13 cellular contexts compared by ENCODE assay signal in genomic region chr13:46731535-46731934, GRCh38.
DNase-seq lines count a peak whose midpoint lies in the region; ATAC-seq and TF ChIP-seq lines count a peak whose summit lies in the region.
"Had no signal": no experiment of that assay in that cellular context is flagged by ENCODE, and none has a peak within 500 bp of the region (broad histone marks: within the 10 kb centered on the region; RNA-seq: fewer than 3 reads in every experiment).

No MANE protein-coding gene starts in this region.

- no peak for TF ChIP-seq CTCF in activated CD8-positive, alpha-beta T cell treated with anti-CD3 and anti-CD28 coated beads for 36 hours (IDR thresholded peaks at IDR 0.05)
- no peak for TF ChIP-seq CTCF in endothelial cell (IDR thresholded peaks at IDR 0.05; ENCODE audit: unreplicated experiment)

- no peaks in the 10 kb centered on the region for H3K27me3 Mint-ChIP-seq in activated CD8-positive, alpha-beta T cell treated with anti-CD3 and anti-CD28 coated beads, Interleukin-2, amount 10 ng/mL, durations not matched to agents 7 days and 5 days (ENCODE audit: low read depth)
- H3K27me3 Mint-ChIP-seq in activated CD8-positive, alpha-beta T cell treated with anti-CD3 and anti-CD28 coated beads for 36 hours, result no peaks in the 10 kb centered on the region
- peaks cover 5% of the 10 kb centered on the region for H3K27me3 Mint-ChIP-seq in endothelial cell (ENCODE audit: unreplicated experiment)
- H3K27me3 Mint-ChIP-seq: B cell; CD4-positive, alpha-beta T cell had no signal

- no peak overlapping the region for H3K4me3 Mint-ChIP-seq in activated CD8-positive, alpha-beta T cell treated with anti-CD3 and anti-CD28 coated beads, Interleukin-2, amount 10 ng/mL, durations not matched to agents 7 days and 5 days
- H3K4me3 Mint-ChIP-seq in activated CD8-positive, alpha-beta T cell treated with anti-CD3 and anti-CD28 coated beads for 36 hours, result no peak overlapping the region
- peak overlapping the region; percentile 1 for H3K4me3 Mint-ChIP-seq in endothelial cell (ENCODE audit: unreplicated experiment)
- H3K4me3 Mint-ChIP-seq: B cell; CD4-positive, alpha-beta T cell; CD8-positive, alpha-beta T cell had no signal

- peaks cover 14% of the 10 kb centered on the region for H3K4me1 Mint-ChIP-seq in activated CD8-positive, alpha-beta T cell treated with anti-CD3 and anti-CD28 coated beads, Interleukin-2, amount 10 ng/mL, durations not matched to agents 7 days and 5 days (ENCODE audit: low read depth)
- H3K4me1 Mint-ChIP-seq in activated CD8-positive, alpha-beta T cell treated with anti-CD3 and anti-CD28 coated beads for 36 hours (ENCODE audit: low read depth), result peaks cover 3% of the 10 kb centered on the region
- H3K4me1 Mint-ChIP-seq in endothelial cell (ENCODE audit: unreplicated experiment), result no peaks in the 10 kb centered on the region
- H3K4me1 Mint-ChIP-seq: B cell had no signal

- peak overlapping the region; percentile 45 for H3K27ac Mint-ChIP-seq in activated CD8-positive, alpha-beta T cell treated with anti-CD3 and anti-CD28 coated beads, Interleukin-2, amount 10 ng/mL, durations not matched to agents 7 days and 5 days
- no peak overlapping the region for H3K27ac Mint-ChIP-seq in activated CD8-positive, alpha-beta T cell treated with anti-CD3 and anti-CD28 coated beads for 36 hours
- no peak overlapping the region for H3K27ac Mint-ChIP-seq in endothelial cell (ENCODE audit: unreplicated experiment)
- H3K27ac Mint-ChIP-seq: B cell; CD4-positive, alpha-beta T cell; CD8-positive, alpha-beta T cell had no signal

- DNase-seq in activated CD8-positive, alpha-beta T cell treated with anti-CD3 and anti-CD28 coated beads, Interleukin-2, amount 10 ng/mL, durations not matched to agents 7 days and 5 days, result no peak
- no peak for DNase-seq in activated CD8-positive, alpha-beta T cell treated with anti-CD3 and anti-CD28 coated beads for 36 hours
- no peak for DNase-seq in endothelial cell (ENCODE audit: low spot score)
- DNase-seq: AML-193; CD4-positive, alpha-beta T cell; CD8-positive, alpha-beta T cell; DMS79 treated with DMSO at 0.1 percent for 48 hours; GDM1 had no signal

- intact Hi-C loops in activated CD8-positive, alpha-beta T cell treated with anti-CD3 and anti-CD28 coated beads for 36 hours (cut with micrococcal nuclease), result no loop called here

- POLR2A ChIA-PET in activated CD8-positive, alpha-beta T cell treated with anti-CD3 and anti-CD28 coated beads, Interleukin-2, amount 10 ng/mL, durations not matched to agents 7 days and 5 days (lab: Charles Lee), result no interaction called here
- POLR2A ChIA-PET in activated CD8-positive, alpha-beta T cell treated with anti-CD3 and anti-CD28 coated beads for 36 hours (lab: Charles Lee), result no interaction called here

- ATAC-seq in activated CD8-positive, alpha-beta T cell treated with anti-CD3 and anti-CD28 coated beads, Interleukin-2, amount 10 ng/mL, durations not matched to agents 7 days and 5 days, result no peak
- ATAC-seq in activated CD8-positive, alpha-beta T cell treated with anti-CD3 and anti-CD28 coated beads for 36 hours, result no peak
- ATAC-seq in HG03139 (IDR thresholded peaks at IDR 0.05; ENCODE audit: unreplicated experiment), result no peak
- ATAC-seq in GM18519 (IDR thresholded peaks at IDR 0.05; ENCODE audit: low FRiP score, unreplicated experiment), result no peak
- ATAC-seq: A549; CD8-positive, alpha-beta T cell; GM12878 had no signal

- peaks cover 53% of the 10 kb centered on the region for H3K36me3 Mint-ChIP-seq in activated CD8-positive, alpha-beta T cell treated with anti-CD3 and anti-CD28 coated beads, Interleukin-2, amount 10 ng/mL, durations not matched to agents 7 days and 5 days (ENCODE audit: low read depth)
- H3K36me3 Mint-ChIP-seq in activated CD8-positive, alpha-beta T cell treated with anti-CD3 and anti-CD28 coated beads for 36 hours (ENCODE audit: low read depth), result peaks cover 30% of the 10 kb centered on the region
- H3K36me3 Mint-ChIP-seq in endothelial cell (ENCODE audit: low read depth, unreplicated experiment), result peaks cover 45% of the 10 kb centered on the region

- CTCF ChIA-PET in activated CD8-positive, alpha-beta T cell treated with anti-CD3 and anti-CD28 coated beads, Interleukin-2, amount 10 ng/mL, durations not matched to agents 7 days and 5 days (lab: Charles Lee), result interaction anchor here (0.8 kb wide), 1 partner anchor 10 kb away, joined by 3 read pairs; no protein-coding TSS in a partner anchor
- CTCF ChIA-PET in activated CD8-positive, alpha-beta T cell treated with anti-CD3 and anti-CD28 coated beads for 36 hours (lab: Charles Lee), result interaction anchor here (1.5 to 15.1 kb wide), 2 partner anchors 13 to 180 kb away, joined by 3 to 149 read pairs; partner anchors contain the start of gene LRCH1

- H3K9me3 Mint-ChIP-seq in activated CD8-positive, alpha-beta T cell treated with anti-CD3 and anti-CD28 coated beads, Interleukin-2, amount 10 ng/mL, durations not matched to agents 7 days and 5 days (ENCODE audit: insufficient read depth), result no peaks in the 10 kb centered on the region
- no peaks in the 10 kb centered on the region for H3K9me3 Mint-ChIP-seq in activated CD8-positive, alpha-beta T cell treated with anti-CD3 and anti-CD28 coated beads for 36 hours
- no peaks in the 10 kb centered on the region for H3K9me3 Mint-ChIP-seq in endothelial cell (ENCODE audit: unreplicated experiment)
- H3K9me3 Mint-ChIP-seq: CD4-positive, alpha-beta T cell; CD8-positive, alpha-beta T cell had no signal
